ENCODE assay signal across 22 cellular contexts in the genomic region with DNA sequence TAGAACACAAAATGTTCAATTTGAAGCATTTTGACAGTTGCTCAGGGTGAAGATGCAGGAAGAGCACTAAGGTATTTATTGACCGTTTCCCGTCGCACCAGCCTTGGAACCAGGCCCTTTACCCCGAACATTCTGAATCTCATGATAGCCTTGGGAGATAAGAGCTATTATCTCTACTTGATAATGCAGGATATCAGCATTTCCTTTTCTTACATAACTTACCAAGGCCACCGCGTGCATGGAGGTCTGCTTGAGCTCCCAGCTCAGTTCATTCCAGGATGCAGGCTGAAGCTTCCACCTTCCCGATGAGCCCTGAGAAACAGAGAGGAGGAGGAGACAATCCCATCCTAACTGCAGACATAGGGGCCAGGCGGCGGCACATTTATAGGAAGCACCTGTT.
"Had no signal": no experiment of that assay in that cellular context is flagged by ENCODE, and none has a peak within 500 bp of the region (broad histone marks: within the 10 kb centered on the region; RNA-seq: fewer than 3 reads in every experiment).

No MANE protein-coding gene starts in this region.

- H3K36me3 Mint-ChIP-seq: naive B cell; stimulated activated naive B cell treated with anti-CD40 and anti-IgM and Interleukin-4, amounts not matched to agents 10 μg/mL and 1 μg/mL and 100 μg/mL, for 72 hours had no signal

- ATAC-seq: left lobe of liver; stimulated activated naive CD8-positive, alpha-beta T cell treated with anti-CD3 and anti-CD28 coated beads, Interleukin-15, amount 100 ng/mL, for 72 hours had no signal

- H3K27ac Mint-ChIP-seq: naive B cell; nephron; progenitor cell of endocrine pancreas; stimulated activated naive B cell treated with anti-CD40 and anti-IgM and Interleukin-4, amounts not matched to agents 10 μg/mL and 1 μg/mL and 100 μg/mL, for 72 hours; stimulated activated naive CD8-positive, alpha-beta T cell treated with anti-CD3 and anti-CD28 coated beads, Interleukin-15, amount 100 ng/mL, for 72 hours had no signal

- H3K9me3 Mint-ChIP-seq: stimulated activated naive CD8-positive, alpha-beta T cell treated with anti-CD3 and anti-CD28 coated beads, Interleukin-15, amount 100 ng/mL, for 72 hours had no signal

- H3K36me3 ChIP-seq: right lobe of liver, spleen, transverse colon had no signal

- H3K4me3 Mint-ChIP-seq: central memory CD8-positive, alpha-beta T cell; naive B cell; nephron; stimulated activated naive B cell treated with anti-CD40 and anti-IgM and Interleukin-4, amounts not matched to agents 10 μg/mL and 1 μg/mL and 100 μg/mL, for 72 hours; stimulated activated naive CD8-positive, alpha-beta T cell treated with anti-CD3 and anti-CD28 coated beads, Interleukin-15, amount 100 ng/mL, for 72 hours had no signal

- H3K9me3 ChIP-seq: right lobe of liver, testis, transverse colon had no signal

- H3K4me1 Mint-ChIP-seq: central memory CD8-positive, alpha-beta T cell; naive B cell; stimulated activated naive B cell treated with anti-CD40 and anti-IgM and Interleukin-4, amounts not matched to agents 10 μg/mL and 1 μg/mL and 100 μg/mL, for 72 hours; stimulated activated naive CD8-positive, alpha-beta T cell treated with anti-CD3 and anti-CD28 coated beads, Interleukin-15, amount 100 ng/mL, for 72 hours had no signal

- H3K27ac ChIP-seq: dorsolateral prefrontal cortex, right lobe of liver, testis, transverse colon had no signal

- DNase-seq: cortex of kidney; dorsolateral prefrontal cortex; effector CD8-positive, alpha-beta T cell; foreskin melanocyte; head of caudate nucleus; hippocampal formation; kidney glomerular epithelial cell; mammary epithelial cell; naive B cell; right lobe of liver; spleen; stimulated activated CD4-positive, alpha-beta T cell treated with anti-CD3 and anti-CD28 coated beads, Interleukin-15, amount 100 ng/mL, for 24 hours; stimulated activated CD4-positive, alpha-beta T cell treated with anti-CD3 and anti-CD28 coated beads, Interleukin-1b, Interleukin-23, amount 100 ng/mL, for 48 hours; stimulated activated CD4-positive, alpha-beta T cell treated with anti-CD3 and anti-CD28 coated beads, Interleukin-4, amount 100 ng/mL, for 24 hours; stimulated activated naive B cell treated with anti-CD40 and anti-IgM and Interleukin-4, amounts not matched to agents 10 μg/mL and 1 μg/mL and 100 μg/mL, for 72 hours; stimulated activated naive CD8-positive, alpha-beta T cell treated with anti-CD3 and anti-CD28 coated beads, Interleukin-15, amount 100 ng/mL, for 72 hours; testis; transverse colon had no signal

- H3K4me3 ChIP-seq: dorsolateral prefrontal cortex, right lobe of liver, spleen, testis, transverse colon had no signal

- H3K4me1 ChIP-seq: right lobe of liver, testis, transverse colon had no signal

- H3K27me3 ChIP-seq: dorsolateral prefrontal cortex, right lobe of liver, spleen, testis, transverse colon had no signal
